Comparison of ENCODE assay signal across 11 cellular contexts in genomic region chr14:53144244-53144643, GRCh38. TPM values are rescaled to one million over a fixed set of nuclear protein-coding genes. Genes with fewer than 3 reads are reported as not detected.
DNase-seq lines count a peak whose midpoint lies in the region; ATAC-seq and TF ChIP-seq lines count a peak whose summit lies in the region.
"Had no signal": no experiment of that assay in that cellular context is flagged by ENCODE, and none has a peak within 500 bp of the region (broad histone marks: within the 10 kb centered on the region; RNA-seq: fewer than 3 reads in every experiment).

No MANE protein-coding gene starts in this region.

- H3K36me3 ChIP-seq in heart left ventricle = no peaks in the 10 kb centered on the region

- peak; percentile 60 for ATAC-seq in GM18861 (IDR thresholded peaks at IDR 0.05; ENCODE audit: unreplicated experiment)
- peak; percentile 64 for ATAC-seq in GM21381 (IDR thresholded peaks at IDR 0.05; ENCODE audit: unreplicated experiment)
- peak; percentile 62 for ATAC-seq in HG03097 (IDR thresholded peaks at IDR 0.05; ENCODE audit: low FRiP score, unreplicated experiment)
- peak; percentile 83 for ATAC-seq in activated naive CD8-positive, alpha-beta T cell treated with anti-CD3 and anti-CD28 coated beads, Interleukin-2, amount 10 ng/mL, durations not matched to agents 7 days and 5 days (ENCODE audit: low read depth)
- ATAC-seq in heart left ventricle = no peak

- in situ Hi-C loops in KBM-7 (cut with MboI; ENCODE audit: low pct_unique_long_range_greater_than_20kb, low sequenced_read_pairs) = no loop called here

- TF ChIP-seq POLR2A in heart left ventricle (IDR thresholded peaks at IDR 0.05) = no peak

- 73 to 94% (median 92%) methylated on average over 1 of the region's 1 CpG for WGBS in heart left ventricle, 4 donors

- peak overlapping the region; percentile 23 for H3K4me3 Mint-ChIP-seq in activated naive CD8-positive, alpha-beta T cell treated with anti-CD3 and anti-CD28 coated beads, Interleukin-2, amount 10 ng/mL, durations not matched to agents 7 days and 5 days
- no peak overlapping the region for H3K4me3 Mint-ChIP-seq in immature natural killer cell

- peaks cover 52% of the 10 kb centered on the region for H3K36me3 Mint-ChIP-seq in activated naive CD8-positive, alpha-beta T cell treated with anti-CD3 and anti-CD28 coated beads, Interleukin-2, amount 10 ng/mL, durations not matched to agents 7 days and 5 days
- peaks cover 23 to 32% (median 32%) of the 10 kb centered on the region in 3 donors for H3K36me3 Mint-ChIP-seq in immature natural killer cell

- peaks cover 0 to 46% (median 25%) of the 10 kb centered on the region in 12 donors for H3K9me3 ChIP-seq in heart left ventricle

- POLR2A ChIA-PET in activated naive CD8-positive, alpha-beta T cell treated with anti-CD3 and anti-CD28 coated beads, Interleukin-2, amount 10 ng/mL, durations not matched to agents 7 days and 5 days (lab: Charles Lee) = no interaction called here

- intact Hi-C loops in heart left ventricle (cut with DNase I) = no loop called here

- DNase-seq in activated naive CD8-positive, alpha-beta T cell treated with anti-CD3 and anti-CD28 coated beads, Interleukin-2, amount 10 ng/mL, durations not matched to agents 7 days and 5 days = no peak
- DNase-seq in KBM-7 (no peak), C1 segment of cervical spinal cord (lab: John Stamatoyannopoulos, UW) (no peak), heart left ventricle (no peak), immature natural killer cell (no peak)
- DNase-seq: NCI-H2171 treated with DMSO at 0.1 percent for 48 hours, SIG-M5, tibial artery had no signal

- no peak for TF ChIP-seq CTCF in heart left ventricle (IDR thresholded peaks at IDR 0.05)

- H3K4me1 ChIP-seq in heart left ventricle = peaks cover 0 to 22% (median 0%) of the 10 kb centered on the region in 12 donors
- H3K4me1 ChIP-seq: tibial artery had no signal

- H3K4me3 ChIP-seq in heart left ventricle = no peak overlapping the region
- H3K4me3 ChIP-seq: tibial artery had no signal

- peaks cover 53% of the 10 kb centered on the region for H3K4me1 Mint-ChIP-seq in activated naive CD8-positive, alpha-beta T cell treated with anti-CD3 and anti-CD28 coated beads, Interleukin-2, amount 10 ng/mL, durations not matched to agents 7 days and 5 days
- H3K4me1 Mint-ChIP-seq in immature natural killer cell = peaks cover 44 to 76% of the 10 kb centered on the region in 2 donors

- H3K27me3 Mint-ChIP-seq in activated naive CD8-positive, alpha-beta T cell treated with anti-CD3 and anti-CD28 coated beads, Interleukin-2, amount 10 ng/mL, durations not matched to agents 7 days and 5 days = no peaks in the 10 kb centered on the region
- peaks cover 0 to 3% (median 2%) of the 10 kb centered on the region in 3 donors for H3K27me3 Mint-ChIP-seq in immature natural killer cell (ENCODE audit: low read depth in 3 of 3)

- H3K27ac ChIP-seq in heart left ventricle = no peak overlapping the region
- H3K27ac ChIP-seq: tibial artery had no signal

- H3K9me3 Mint-ChIP-seq in activated naive CD8-positive, alpha-beta T cell treated with anti-CD3 and anti-CD28 coated beads, Interleukin-2, amount 10 ng/mL, durations not matched to agents 7 days and 5 days = peaks cover 16% of the 10 kb centered on the region
- peaks cover 12 to 27% (median 23%) of the 10 kb centered on the region in 6 donors for H3K9me3 Mint-ChIP-seq in immature natural killer cell

- H3K27ac Mint-ChIP-seq in activated naive CD8-positive, alpha-beta T cell treated with anti-CD3 and anti-CD28 coated beads, Interleukin-2, amount 10 ng/mL, durations not matched to agents 7 days and 5 days = peak overlapping the region; percentile 49
- no peak overlapping the region for H3K27ac Mint-ChIP-seq in immature natural killer cell

- H3K27me3 ChIP-seq in heart left ventricle = no peaks in the 10 kb centered on the region
- H3K27me3 ChIP-seq: tibial artery had no signal

RNA-seq across cellular contexts. Expression of gene DDHD1, which starts 8.9 kb away (rescaled TPM):
- total RNA-seq in activated naive CD8-positive, alpha-beta T cell treated with anti-CD3 and anti-CD28 coated beads, Interleukin-2, amount 10 ng/mL, durations not matched to agents 7 days and 5 days = 10 to 100 TPM; 63.1 to 65.1 TPM
- 10 to 100 TPM in 2 of 9 donors, 1 to 10 TPM in 7; 5.9 to 12.1 (median 7.8) TPM for total RNA-seq in heart left ventricle
- polyA plus RNA-seq in heart left ventricle (1 to 10 TPM; 3.5 TPM), immature natural killer cell (10 to 100 TPM in 1 of 3 donors, 1 to 10 TPM in 2; 4.3 to 10.2 (median 4.5) TPM)

Comparison
In these comparisons a context has a peak if more than half of its experiments do, and no peak if none do; other contexts are left out.
1. ATAC-seq: peak in GM18861 (single experiment), GM21381 (single experiment), HG03097 (single experiment) and activated naive CD8-positive, alpha-beta T cell treated with anti-CD3 and anti-CD28 coated beads, Interleukin-2, amount 10 ng/mL, durations not matched to agents 7 days and 5 days (single experiment); none in heart left ventricle (0 of 4).
2. RNA of gene DDHD1, which starts 8.9 kb away (total RNA-seq): 63.1 to 65.1 TPM in activated naive CD8-positive, alpha-beta T cell treated with anti-CD3 and anti-CD28 coated beads, Interleukin-2, amount 10 ng/mL, durations not matched to agents 7 days and 5 days; 5.9 to 12.1 TPM in heart left ventricle; every median in the first group is over 4 times any median in the second.